ENCODE assay signal across 9 cellular contexts in genomic region chr12:106345739-106346138, GRCh38. TPM values are rescaled to one million over a fixed set of nuclear protein-coding genes. Genes with fewer than 3 reads are reported as not detected.
DNase-seq lines count a peak whose midpoint lies in the region; ATAC-seq and TF ChIP-seq lines count a peak whose summit lies in the region.
"Had no signal": no experiment of that assay in that cellular context is flagged by ENCODE, and none has a peak within 500 bp of the region (broad histone marks: within the 10 kb centered on the region; RNA-seq: fewer than 3 reads in every experiment).

No MANE protein-coding gene starts in this region.

- peaks cover 9% of the 10 kb centered on the region for H3K4me1 ChIP-seq in colonic mucosa
- H3K4me1 ChIP-seq in lung (ENCODE audit: control insufficient read depth in 2 of 2, insufficient read depth in 2 of 2, low read length in 2 of 2), result peaks cover 4 to 18% of the 10 kb centered on the region in 2 donors
- H3K4me1 ChIP-seq: BLaER1 treated with 17β-estradiol and CSF1 and Interleukin-3, amounts not matched to agents 10 nM and 100 nM had no signal

- intact Hi-C loops in colonic mucosa (cut with DNase I), result no loop called here

- peak; percentile 26 for TF ChIP-seq CTCF in colonic mucosa (IDR thresholded peaks at IDR 0.05)
- no peak for TF ChIP-seq CTCF in lung (IDR thresholded peaks at IDR 0.05; ENCODE audit: control extremely low read depth, extremely low read depth)

- 64 to 69% methylated on average over 5 of the region's 5 CpGs for WGBS in lung, 2 donors

- no peak overlapping the region for H3K27ac ChIP-seq in colonic mucosa
- no peak overlapping the region for H3K27ac ChIP-seq in lung (ENCODE audit: low read depth in 1 of 2, low read length in 1 of 2)
- H3K27ac ChIP-seq: BLaER1 treated with 17β-estradiol and CSF1 and Interleukin-3, amounts not matched to agents 10 nM and 100 nM had no signal

- H3K9ac ChIP-seq in colonic mucosa (ENCODE audit: low read depth in 2 of 2, low read length in 2 of 2), result no peak overlapping the region
- H3K9ac ChIP-seq: BLaER1 treated with 17β-estradiol and CSF1 and Interleukin-3, amounts not matched to agents 10 nM and 100 nM had no signal

- H3K4me3 ChIP-seq in colonic mucosa (no peak overlapping the region), lung (no peak overlapping the region)
- H3K4me3 ChIP-seq: BLaER1 treated with 17β-estradiol and CSF1 and Interleukin-3, amounts not matched to agents 10 nM and 100 nM had no signal

- no peaks in the 10 kb centered on the region for H3K36me3 ChIP-seq in colonic mucosa
- H3K36me3 ChIP-seq in lung (ENCODE audit: control insufficient read depth in 2 of 2, insufficient read depth in 2 of 2, low read length in 2 of 2), result peaks cover 4 to 11% of the 10 kb centered on the region in 2 donors

- H3K9me3 ChIP-seq in colonic mucosa (no peaks in the 10 kb centered on the region), lung (ENCODE audit: control insufficient read depth in 2 of 2, insufficient read depth in 1 of 2, low read length in 1 of 2) (no peaks in the 10 kb centered on the region)

- ATAC-seq in lung (ENCODE audit: insufficient read depth, low FRiP score) (no peak), HG02588 (IDR thresholded peaks at IDR 0.05; ENCODE audit: unreplicated experiment) (no peak), HG02852 (IDR thresholded peaks at IDR 0.05; ENCODE audit: unreplicated experiment) (no peak)

- no peaks in the 10 kb centered on the region for H3K27me3 ChIP-seq in colonic mucosa
- H3K27me3 ChIP-seq in lung (ENCODE audit: control insufficient read depth, insufficient read depth), result no peaks in the 10 kb centered on the region
- H3K27me3 ChIP-seq: BLaER1 treated with 17β-estradiol and CSF1 and Interleukin-3, amounts not matched to agents 10 nM and 100 nM had no signal

- DNase-seq in NCI-H1436 (lab: John Stamatoyannopoulos, UW) (peak; percentile 20), NCI-H1436 treated with DMSO at 0.1 percent for 48 hours (lab: John Stamatoyannopoulos, UW) (no peak), NCI-H82 (lab: John Stamatoyannopoulos, UW) (peak; percentile 73), colonic mucosa (peak; percentile 45), lung (ENCODE audit: low spot score) (peak; percentile 44), NCI-H1930 (lab: John Stamatoyannopoulos, UW) (no peak)

RNA-seq across cellular contexts. Expression of gene POLR3B, which starts 11.8 kb away (rescaled TPM):
- 10 to 100 TPM in 1 of 2 donors, 1 to 10 TPM in 1; 5.7 to 10.4 TPM for total RNA-seq in colonic mucosa
- 10 to 100 TPM; 11.4 to 13.5 TPM for total RNA-seq in lung
- 1 to 10 TPM; 3.6 to 6.6 TPM for polyA plus RNA-seq in lung

RNA-seq across cellular contexts. Expression of gene TCP11L2, which starts 43.2 kb away (rescaled TPM):
- total RNA-seq in colonic mucosa (10 to 100 TPM; 13.3 to 45.6 TPM), lung (10 to 100 TPM; 42.5 to 78.5 TPM)
- 1 to 10 TPM; 4.9 to 7.1 TPM for polyA plus RNA-seq in lung

Comparison
In these comparisons a context has a peak if more than half of its experiments do, and no peak if none do; other contexts are left out.
1. DNase-seq: peak in NCI-H1436 (single experiment), NCI-H82 (single experiment), colonic mucosa (single experiment) and lung (single experiment); none in NCI-H1436 treated with DMSO at 0.1 percent for 48 hours (single experiment) and NCI-H1930 (0 of 2).